In genomic region chr2:227767830-227768229, GRCh38 we compare ENCODE assay signal across 20 cellular contexts. TPM values are rescaled to one million over a fixed set of nuclear protein-coding genes. Genes with fewer than 3 reads are reported as not detected.
DNase-seq lines count a peak whose midpoint lies in the region; ATAC-seq, FAIRE-seq and TF ChIP-seq lines count a peak whose summit lies in the region.
"Had no signal": no experiment of that assay in that cellular context is flagged by ENCODE, and none has a peak within 500 bp of the region (broad histone marks: within the 10 kb centered on the region; RNA-seq: fewer than 3 reads in every experiment).

No MANE protein-coding gene starts in this region.

- BruUV-seq in HepG2 (replicated peaks; lab: Mats Ljungman, UMichigan), result no TSS peak

- no peak overlapping the region for H3K23ac ChIP-seq in trophoblast cell (ENCODE audit: low read length)

- H3K18ac ChIP-seq in trophoblast cell (ENCODE audit: low read length), result no peak overlapping the region

- TF ChIP-seq RAD21 in HepG2 (CRISPR knock-in tag; IDR thresholded peaks at IDR 0.05), result no peak

- no peak overlapping the region for H3K4ac ChIP-seq in trophoblast cell (ENCODE audit: low read depth, low read length)

- H3K27me3 ChIP-seq in heart right ventricle, result no peaks in the 10 kb centered on the region
- H3K27me3 ChIP-seq in HepG2 (ENCODE audit: control insufficient read depth in 1 of 2, insufficient read depth in 2 of 2, low read length in 2 of 2), result no peaks in the 10 kb centered on the region
- no peaks in the 10 kb centered on the region for H3K27me3 ChIP-seq in trophoblast cell (ENCODE audit: insufficient read depth, low read length)
- H3K27me3 ChIP-seq: BLaER1 had no signal

- CTCF ChIA-PET in HepG2 (lab: Yijun Ruan, JAX; ENCODE audit: low intra/inter-chr PET ratio, low total read pairs), result no interaction called here
- CTCF ChIA-PET in activated naive CD4-positive, alpha-beta T cell treated with anti-CD3 and anti-CD28 coated beads for 36 hours (lab: Charles Lee), result interaction anchor here (3.5 to 3.9 kb wide), 2 partner anchors 109 to 361 kb away, joined by 35 to 50 read pairs; no protein-coding TSS in a partner anchor

- no peak for ATAC-seq in left ventricle myocardium superior
- no peak for ATAC-seq in heart right ventricle
- no peak for ATAC-seq in HepG2
- ATAC-seq in esophagus mucosa, result no peak
- no peak for ATAC-seq in HG03432 (IDR thresholded peaks at IDR 0.05; ENCODE audit: unreplicated experiment)

- H4K91ac ChIP-seq in trophoblast cell (ENCODE audit: low read depth, low read length), result peak overlapping the region; percentile 28

- no peaks in the 10 kb centered on the region for H3K9me3 Mint-ChIP-seq in activated naive CD4-positive, alpha-beta T cell treated with anti-CD3 and anti-CD28 coated beads for 36 hours
- H3K9me3 Mint-ChIP-seq: CD4-positive, alpha-beta memory T cell; H9 had no signal

- H3K79me2 ChIP-seq in HepG2 (ENCODE audit: insufficient read depth, low read length) (no peaks in the 10 kb centered on the region), trophoblast cell (ENCODE audit: control insufficient read depth, insufficient read depth, low read length, poor library complexity) (no peaks in the 10 kb centered on the region)

- H3K27ac Mint-ChIP-seq in activated naive CD4-positive, alpha-beta T cell treated with anti-CD3 and anti-CD28 coated beads for 36 hours, result no peak overlapping the region
- H3K27ac Mint-ChIP-seq: CD14-positive monocyte; CD4-positive, alpha-beta memory T cell; H9 had no signal

- H2AFZ ChIP-seq in HepG2 (ENCODE audit: low read length), result no peak overlapping the region
- no peak overlapping the region for H2AFZ ChIP-seq in trophoblast cell (ENCODE audit: insufficient read depth, low read length, poor library complexity)

- H3K9ac ChIP-seq in HepG2 (ENCODE audit: insufficient read depth, low read depth, low read length) (no peak overlapping the region), trophoblast cell (ENCODE audit: low read length) (no peak overlapping the region)
- H3K9ac ChIP-seq: BLaER1 had no signal

- no peaks in the 10 kb centered on the region for H3K36me3 Mint-ChIP-seq in activated naive CD4-positive, alpha-beta T cell treated with anti-CD3 and anti-CD28 coated beads for 36 hours (ENCODE audit: low read depth)
- H3K36me3 Mint-ChIP-seq: CD14-positive monocyte; CD4-positive, alpha-beta memory T cell had no signal

- in situ Hi-C loops in HepG2 (cut with HindIII; ENCODE audit: extremely low pct_ligation_motif_present, low pct_unique_long_range_greater_than_20kb), result loop anchor here (5.0 to 10.0 kb wide), 5 partner anchors 94 to 633 kb away; partner anchors contain the start of gene AGFG1

- no peaks in the 10 kb centered on the region for H3K9me3 ChIP-seq in heart right ventricle
- no peaks in the 10 kb centered on the region for H3K9me3 ChIP-seq in HepG2 (ENCODE audit: low read length)
- no peaks in the 10 kb centered on the region for H3K9me3 ChIP-seq in trophoblast cell (ENCODE audit: insufficient read depth, low read depth, low read length)
- H3K9me3 ChIP-seq: BLaER1 had no signal

- no peaks in the 10 kb centered on the region for H4K20me1 ChIP-seq in HepG2 (ENCODE audit: insufficient read depth, low read length)
- H4K20me1 ChIP-seq: BLaER1 had no signal

- H4K12ac ChIP-seq in trophoblast cell (ENCODE audit: low read depth, low read length), result no peak overlapping the region

- H3K4me3 ChIP-seq in heart right ventricle (no peak overlapping the region), HepG2 (replicated peaks in 1 of 3; ENCODE audit: insufficient read depth in 1 of 3, low read depth in 2 of 3, low read length in 3 of 3) (no peak overlapping the region), trophoblast cell (ENCODE audit: low read depth, low read length) (no peak overlapping the region)
- H3K4me3 ChIP-seq: BLaER1 had no signal

- no peak for FAIRE-seq in HepG2 (lab: Jason Lieb, UNC)

- no peak overlapping the region for H3K27ac ChIP-seq in heart right ventricle
- no peak overlapping the region for H3K27ac ChIP-seq in HepG2 (ENCODE audit: extremely low read length, insufficient read depth, low read length)
- no peak overlapping the region for H3K27ac ChIP-seq in trophoblast cell (ENCODE audit: low read depth, low read length)
- H3K27ac ChIP-seq: 22Rv1, BLaER1 had no signal

- no peak for TF ChIP-seq EP300 in HepG2 (IDR thresholded peaks at IDR 0.05; ENCODE audit: low read depth in 2 of 2, low read length in 2 of 2)
- TF ChIP-seq EP300 in HepG2 (CRISPR knock-in tag; IDR thresholded peaks at IDR 0.05; ENCODE audit: borderline replicate concordance), result no peak

- POLR2A ChIA-PET in HepG2 (lab: Yijun Ruan, JAX), result no interaction called here

- H3K4me2 ChIP-seq in HepG2 (ENCODE audit: low read depth, low read length), result no peak overlapping the region
- no peak overlapping the region for H3K4me2 ChIP-seq in trophoblast cell (ENCODE audit: low read length)
- H3K4me2 ChIP-seq: BLaER1 had no signal

- WGBS in heart right ventricle, 2 donors, result 91 to 92% methylated on average over 22 of the region's 22 CpGs
- 86% methylated on average over 17 of the region's 22 CpGs for WGBS in HepG2 (ENCODE audit: low lambda C conversion rate)
- WGBS in trophoblast cell (ENCODE audit: extremely low coverage, insufficient coverage, insufficient read length), result no CpG with 5 or more reads among the region's 22 CpGs

- peak overlapping the region; percentile 30 for H2AK5ac ChIP-seq in trophoblast cell (ENCODE audit: low read length)

- no peak overlapping the region for H2BK5ac ChIP-seq in trophoblast cell (ENCODE audit: low read depth, low read length, poor library complexity)

- H3K4me1 ChIP-seq in heart right ventricle (peaks cover 0 to 8% (median 5%) of the 10 kb centered on the region in 9 donors), HepG2 (ENCODE audit: insufficient read depth, low read length) (peaks cover 56% of the 10 kb centered on the region), trophoblast cell (ENCODE audit: control insufficient read depth in 1 of 2, insufficient read depth in 2 of 2, low read length in 2 of 2) (no peaks in the 10 kb centered on the region)
- H3K4me1 ChIP-seq: BLaER1 had no signal

- H3K79me1 ChIP-seq in trophoblast cell (ENCODE audit: low read length), result peaks cover 2% of the 10 kb centered on the region

- DNase-seq in left ventricle myocardium superior (peak; percentile 33), heart right ventricle (no peak), HepG2 (ENCODE audit: low spot score) (no peak), trophoblast cell (no peak)
- DNase-seq in activated naive CD4-positive, alpha-beta T cell treated with anti-CD3 and anti-CD28 coated beads for 36 hours, result no peak
- DNase-seq: CD4-positive, alpha-beta memory T cell; DMS153; DMS79; GF-D8; GOT3; H9 had no signal

- H4K8ac ChIP-seq in trophoblast cell (ENCODE audit: low read depth, low read length), result no peak overlapping the region

- no peak overlapping the region for H3K4me3 Mint-ChIP-seq in activated naive CD4-positive, alpha-beta T cell treated with anti-CD3 and anti-CD28 coated beads for 36 hours
- H3K4me3 Mint-ChIP-seq: CD14-positive monocyte; CD4-positive, alpha-beta memory T cell; H9 had no signal

- H2BK12ac ChIP-seq in trophoblast cell (ENCODE audit: low read length), result no peak overlapping the region

- intact Hi-C loops in left ventricle myocardium superior (cut with micrococcal nuclease), result no loop called here
- intact Hi-C loops in heart right ventricle (cut with DNase I), result loop anchor here (2.0 to 10.0 kb wide), 14 partner anchors 106 to 633 kb away; partner anchors contain the start of gene AGFG1 (in 4 of the 10)
- intact Hi-C loops in HepG2 (cut with micrococcal nuclease; ENCODE audit: unreplicated experiment), result loop anchor here (2.0 to 10.0 kb wide), 2 partner anchors 203 to 295 kb away; partner anchors contain the start of gene AGFG1
- intact Hi-C loops in activated naive CD4-positive, alpha-beta T cell treated with anti-CD3 and anti-CD28 coated beads for 36 hours (cut with micrococcal nuclease), result loop anchor here (2.0 to 5.0 kb wide), 3 partner anchors 56 to 529 kb away; no protein-coding TSS in a partner anchor

- H3K4me1 Mint-ChIP-seq in activated naive CD4-positive, alpha-beta T cell treated with anti-CD3 and anti-CD28 coated beads for 36 hours (ENCODE audit: low read depth), result no peaks in the 10 kb centered on the region

- TF ChIP-seq CTCF in heart right ventricle (IDR thresholded peaks at IDR 0.05) (no peak), HepG2 (CRISPR knock-in tag; IDR thresholded peaks at IDR 0.05) (no peak)

- H2BK120ac ChIP-seq in trophoblast cell (ENCODE audit: insufficient read depth, low read length, poor library complexity), result no peak overlapping the region

- H3K14ac ChIP-seq in trophoblast cell (ENCODE audit: low read length), result no peak overlapping the region

- H3K36me3 ChIP-seq in heart right ventricle (no peaks in the 10 kb centered on the region), HepG2 (replicated peaks in 1 of 2; ENCODE audit: control insufficient read depth in 1 of 2, insufficient read depth in 2 of 2, low read length in 2 of 2) (no peaks in the 10 kb centered on the region), trophoblast cell (ENCODE audit: control insufficient read depth in 1 of 2, insufficient read depth in 2 of 2, low read length in 2 of 2) (no peaks in the 10 kb centered on the region)
- H3K36me3 ChIP-seq: BLaER1 had no signal

- no peak for TF ChIP-seq POLR2A in HepG2 (IDR thresholded peaks at IDR 0.05; ENCODE audit: insufficient read depth in 1 of 2, low read depth in 2 of 2, low read length in 2 of 2)

- no peaks in the 10 kb centered on the region for H3K27me3 Mint-ChIP-seq in activated naive CD4-positive, alpha-beta T cell treated with anti-CD3 and anti-CD28 coated beads for 36 hours (ENCODE audit: low read depth)

RNA-seq across cellular contexts. Expression of gene SCYGR8, which starts 22.1 kb away (rescaled TPM):
- total RNA-seq in left ventricle myocardium superior (not detected), heart right ventricle (not detected), HepG2 (2016; rRNA removed; fragmentation: Illumina TruSeq; extraction: Trizol) (not detected in 2 replicates), esophagus mucosa (not detected)
- polyA plus RNA-seq in heart right ventricle (not detected), HepG2 (2011; rRNA removed) (not detected in 2 replicates)
- total RNA-seq in HepG2 (2016; cell fraction: cytosol; rRNA removed; fragmentation: Illumina TruSeq; extraction: Trizol; ENCODE audit: low read depth), result not detected in 2 replicates
- total RNA-seq in HepG2 (2016; cell fraction: insoluble cytoplasmic fraction; rRNA removed; fragmentation: Illumina TruSeq; extraction: Trizol), result not detected in 2 replicates
- total RNA-seq in HepG2 (2016; cell fraction: membrane; rRNA removed; fragmentation: Illumina TruSeq; extraction: Trizol), result not detected in 2 replicates
- total RNA-seq in HepG2 (2016; cell fraction: nucleus; rRNA removed; fragmentation: Illumina TruSeq; extraction: Trizol), result not detected in 2 replicates
- polyA plus RNA-seq in HepG2 (2011; cell fraction: cytosol; rRNA removed), result not detected in 2 replicates
- not detected in 2 replicates for polyA plus RNA-seq in HepG2 (2011; cell fraction: nucleus; rRNA removed)
- not detected in 2 replicates for polyA plus RNA-seq in HepG2 (2012)
- not detected in 2 replicates for polyA plus RNA-seq in HepG2 (2016; cell fraction: cytosol; fragmentation: Illumina TruSeq; extraction: Trizol; ENCODE audit: low read depth)
- polyA plus RNA-seq in HepG2 (2016; cell fraction: insoluble cytoplasmic fraction; fragmentation: Illumina TruSeq; extraction: Trizol; ENCODE audit: low read depth), result not detected in 2 replicates
- not detected in 2 replicates for polyA plus RNA-seq in HepG2 (2016; cell fraction: membrane; fragmentation: Illumina TruSeq; extraction: Trizol; ENCODE audit: low read depth)
- not detected in 2 replicates for polyA plus RNA-seq in HepG2 (2016; cell fraction: nucleus; fragmentation: Illumina TruSeq; extraction: Trizol; ENCODE audit: insufficient read depth, low read depth)
- polyA minus RNA-seq in HepG2 (2011; rRNA and poly(A)+ RNA removed; ENCODE audit: low replicate concordance), result not detected in 2 replicates
- not detected in 2 replicates for polyA minus RNA-seq in HepG2 (2011; cell fraction: cytosol; rRNA and poly(A)+ RNA removed)
- polyA minus RNA-seq in HepG2 (2011; cell fraction: nucleus; rRNA and poly(A)+ RNA removed), result not detected in 2 replicates
- polyA plus RNA-seq in trophoblast cell (2013), result not detected in 2 replicates
- total RNA-seq in activated naive CD4-positive, alpha-beta T cell treated with anti-CD3 and anti-CD28 coated beads for 36 hours, result not detected
- total RNA-seq: A673; CD4-positive, alpha-beta memory T cell; Daoy; H9; HT-29 had no signal
- polyA plus RNA-seq: AG04450; CD14-positive monocyte; CD4-positive, alpha-beta memory T cell had no signal

RNA-seq across cellular contexts. Expression of gene SCYGR7, which starts 39.7 kb away (rescaled TPM):
- not detected for total RNA-seq in left ventricle myocardium superior
- not detected for total RNA-seq in heart right ventricle
- not detected for polyA plus RNA-seq in heart right ventricle
- not detected in 2 replicates for total RNA-seq in HepG2 (2016; rRNA removed; fragmentation: Illumina TruSeq; extraction: Trizol)
- not detected in 2 replicates for total RNA-seq in HepG2 (2016; cell fraction: cytosol; rRNA removed; fragmentation: Illumina TruSeq; extraction: Trizol; ENCODE audit: low read depth)
- not detected in 2 replicates for total RNA-seq in HepG2 (2016; cell fraction: insoluble cytoplasmic fraction; rRNA removed; fragmentation: Illumina TruSeq; extraction: Trizol)
- total RNA-seq in HepG2 (2016; cell fraction: membrane; rRNA removed; fragmentation: Illumina TruSeq; extraction: Trizol), result not detected in 2 replicates
- total RNA-seq in HepG2 (2016; cell fraction: nucleus; rRNA removed; fragmentation: Illumina TruSeq; extraction: Trizol), result not detected in 2 replicates
- polyA plus RNA-seq in HepG2 (2011; rRNA removed), result not detected in 2 replicates
- not detected in 2 replicates for polyA plus RNA-seq in HepG2 (2011; cell fraction: cytosol; rRNA removed)
- not detected in 2 replicates for polyA plus RNA-seq in HepG2 (2011; cell fraction: nucleus; rRNA removed)
- polyA plus RNA-seq in HepG2 (2012), result not detected in 2 replicates
- not detected in 2 replicates for polyA plus RNA-seq in HepG2 (2016; cell fraction: cytosol; fragmentation: Illumina TruSeq; extraction: Trizol; ENCODE audit: low read depth)
- polyA plus RNA-seq in HepG2 (2016; cell fraction: insoluble cytoplasmic fraction; fragmentation: Illumina TruSeq; extraction: Trizol; ENCODE audit: low read depth), result not detected in 2 replicates
- polyA plus RNA-seq in HepG2 (2016; cell fraction: membrane; fragmentation: Illumina TruSeq; extraction: Trizol; ENCODE audit: low read depth), result not detected in 2 replicates
- polyA plus RNA-seq in HepG2 (2016; cell fraction: nucleus; fragmentation: Illumina TruSeq; extraction: Trizol; ENCODE audit: insufficient read depth, low read depth), result not detected in 2 replicates
- not detected in 2 replicates for polyA minus RNA-seq in HepG2 (2011; rRNA and poly(A)+ RNA removed; ENCODE audit: low replicate concordance)
- not detected in 2 replicates for polyA minus RNA-seq in HepG2 (2011; cell fraction: cytosol; rRNA and poly(A)+ RNA removed)
- polyA minus RNA-seq in HepG2 (2011; cell fraction: nucleus; rRNA and poly(A)+ RNA removed), result not detected in 2 replicates
- not detected in 2 replicates for polyA plus RNA-seq in trophoblast cell (2013)
- not detected for total RNA-seq in esophagus mucosa
- not detected for total RNA-seq in activated naive CD4-positive, alpha-beta T cell treated with anti-CD3 and anti-CD28 coated beads for 36 hours
- total RNA-seq: A673; CD4-positive, alpha-beta memory T cell; Daoy; H9; HT-29 had no signal
- polyA plus RNA-seq: AG04450; CD14-positive monocyte; CD4-positive, alpha-beta memory T cell had no signal

RNA-seq across cellular contexts. Expression of gene SCYGR6, which starts 43.3 kb away (rescaled TPM):
- total RNA-seq in left ventricle myocardium superior (not detected), heart right ventricle (not detected), HepG2 (2016; rRNA removed; fragmentation: Illumina TruSeq; extraction: Trizol) (not detected in 2 replicates), esophagus mucosa (not detected)
- polyA plus RNA-seq in heart right ventricle (not detected), HepG2 (2011; rRNA removed) (not detected in 2 replicates)
- total RNA-seq in HepG2 (2016; cell fraction: cytosol; rRNA removed; fragmentation: Illumina TruSeq; extraction: Trizol; ENCODE audit: low read depth), result not detected in 2 replicates
- not detected in 2 replicates for total RNA-seq in HepG2 (2016; cell fraction: insoluble cytoplasmic fraction; rRNA removed; fragmentation: Illumina TruSeq; extraction: Trizol)
- not detected in 2 replicates for total RNA-seq in HepG2 (2016; cell fraction: membrane; rRNA removed; fragmentation: Illumina TruSeq; extraction: Trizol)
- not detected in 2 replicates for total RNA-seq in HepG2 (2016; cell fraction: nucleus; rRNA removed; fragmentation: Illumina TruSeq; extraction: Trizol)
- polyA plus RNA-seq in HepG2 (2011; cell fraction: cytosol; rRNA removed), result not detected in 2 replicates
- polyA plus RNA-seq in HepG2 (2011; cell fraction: nucleus; rRNA removed), result not detected in 2 replicates
- not detected in 2 replicates for polyA plus RNA-seq in HepG2 (2012)
- not detected in 2 replicates for polyA plus RNA-seq in HepG2 (2016; cell fraction: cytosol; fragmentation: Illumina TruSeq; extraction: Trizol; ENCODE audit: low read depth)
- not detected in 2 replicates for polyA plus RNA-seq in HepG2 (2016; cell fraction: insoluble cytoplasmic fraction; fragmentation: Illumina TruSeq; extraction: Trizol; ENCODE audit: low read depth)
- polyA plus RNA-seq in HepG2 (2016; cell fraction: membrane; fragmentation: Illumina TruSeq; extraction: Trizol; ENCODE audit: low read depth), result not detected in 2 replicates
- polyA plus RNA-seq in HepG2 (2016; cell fraction: nucleus; fragmentation: Illumina TruSeq; extraction: Trizol; ENCODE audit: insufficient read depth, low read depth), result not detected in 2 replicates
- polyA minus RNA-seq in HepG2 (2011; rRNA and poly(A)+ RNA removed; ENCODE audit: low replicate concordance), result not detected in 2 replicates
- polyA minus RNA-seq in HepG2 (2011; cell fraction: cytosol; rRNA and poly(A)+ RNA removed), result not detected in 2 replicates
- not detected in 2 replicates for polyA minus RNA-seq in HepG2 (2011; cell fraction: nucleus; rRNA and poly(A)+ RNA removed)
- polyA plus RNA-seq in trophoblast cell (2013), result not detected in 2 replicates
- total RNA-seq in activated naive CD4-positive, alpha-beta T cell treated with anti-CD3 and anti-CD28 coated beads for 36 hours, result not detected
- total RNA-seq: A673; CD4-positive, alpha-beta memory T cell; Daoy; H9; HT-29 had no signal
- polyA plus RNA-seq: AG04450; CD14-positive monocyte; CD4-positive, alpha-beta memory T cell had no signal

RNA-seq across cellular contexts. Expression of gene CCL20, which starts 45.8 kb away (rescaled TPM):
- total RNA-seq in left ventricle myocardium superior, result not detected
- not detected for total RNA-seq in heart right ventricle
- polyA plus RNA-seq in heart right ventricle, result under 1 TPM in 1 of 2 donors, not detected in 1; 0.20 TPM
- 136 and 223 TPM in 2 replicates for total RNA-seq in HepG2 (2016; rRNA removed; fragmentation: Illumina TruSeq; extraction: Trizol)
- 99.9 and 112 TPM in 2 replicates for total RNA-seq in HepG2 (2016; cell fraction: cytosol; rRNA removed; fragmentation: Illumina TruSeq; extraction: Trizol; ENCODE audit: low read depth)
- total RNA-seq in HepG2 (2016; cell fraction: insoluble cytoplasmic fraction; rRNA removed; fragmentation: Illumina TruSeq; extraction: Trizol), result 137 and 217 TPM in 2 replicates
- total RNA-seq in HepG2 (2016; cell fraction: membrane; rRNA removed; fragmentation: Illumina TruSeq; extraction: Trizol), result 75.9 and 85.7 TPM in 2 replicates
- 195 and 205 TPM in 2 replicates for total RNA-seq in HepG2 (2016; cell fraction: nucleus; rRNA removed; fragmentation: Illumina TruSeq; extraction: Trizol)
- polyA plus RNA-seq in HepG2 (2011; rRNA removed), result 811 and 903 TPM in 2 replicates
- polyA plus RNA-seq in HepG2 (2011; cell fraction: cytosol; rRNA removed), result 378 and 591 TPM in 2 replicates
- polyA plus RNA-seq in HepG2 (2011; cell fraction: nucleus; rRNA removed), result 84.5 and 124 TPM in 2 replicates
- polyA plus RNA-seq in HepG2 (2012), result 780 and 797 TPM in 2 replicates
- polyA plus RNA-seq in HepG2 (2016; cell fraction: cytosol; fragmentation: Illumina TruSeq; extraction: Trizol; ENCODE audit: low read depth), result 41.1 and 41.5 TPM in 2 replicates
- 160 and 169 TPM in 2 replicates for polyA plus RNA-seq in HepG2 (2016; cell fraction: insoluble cytoplasmic fraction; fragmentation: Illumina TruSeq; extraction: Trizol; ENCODE audit: low read depth)
- polyA plus RNA-seq in HepG2 (2016; cell fraction: membrane; fragmentation: Illumina TruSeq; extraction: Trizol; ENCODE audit: low read depth), result 41.7 and 42.7 TPM in 2 replicates
- 376 and 396 TPM in 2 replicates for polyA plus RNA-seq in HepG2 (2016; cell fraction: nucleus; fragmentation: Illumina TruSeq; extraction: Trizol; ENCODE audit: insufficient read depth, low read depth)
- polyA minus RNA-seq in HepG2 (2011; rRNA and poly(A)+ RNA removed; ENCODE audit: low replicate concordance), result 0.21 and 395 TPM in 2 replicates
- 440 and 488 TPM in 2 replicates for polyA minus RNA-seq in HepG2 (2011; cell fraction: cytosol; rRNA and poly(A)+ RNA removed)
- polyA minus RNA-seq in HepG2 (2011; cell fraction: nucleus; rRNA and poly(A)+ RNA removed), result 142 and 223 TPM in 2 replicates
- not detected in 2 replicates for polyA plus RNA-seq in trophoblast cell (2013)
- 2.8 TPM for total RNA-seq in esophagus mucosa
- 10 to 100 TPM in 1 of 2 experiments, 1 to 10 TPM in 1; 9.6 to 13.1 TPM for total RNA-seq in activated naive CD4-positive, alpha-beta T cell treated with anti-CD3 and anti-CD28 coated beads for 36 hours
- total RNA-seq: A673, H9 had no signal
- polyA plus RNA-seq: AG04450 had no signal

RNA-seq across cellular contexts. Expression of gene SLC19A3, which starts 50.0 kb away (rescaled TPM):
- total RNA-seq in left ventricle myocardium superior (1.2 TPM), heart right ventricle (1 to 10 TPM in 4 of 10 donors, under 1 TPM in 6; 0.13 to 4.5 (median 0.74) TPM), HepG2 (2016; rRNA removed; fragmentation: Illumina TruSeq; extraction: Trizol) (1.7 and 2.3 TPM in 2 replicates), esophagus mucosa (1.5 TPM)
- polyA plus RNA-seq in heart right ventricle (1 to 10 TPM in 1 of 2 donors, under 1 TPM in 1; 0.81 to 2.3 TPM), HepG2 (2011; rRNA removed) (3.4 and 5.2 TPM in 2 replicates)
- 0.40 and 0.44 TPM in 2 replicates for total RNA-seq in HepG2 (2016; cell fraction: cytosol; rRNA removed; fragmentation: Illumina TruSeq; extraction: Trizol; ENCODE audit: low read depth)
- total RNA-seq in HepG2 (2016; cell fraction: insoluble cytoplasmic fraction; rRNA removed; fragmentation: Illumina TruSeq; extraction: Trizol), result 1.7 and 2.5 TPM in 2 replicates
- 0.69 and 1.3 TPM in 2 replicates for total RNA-seq in HepG2 (2016; cell fraction: membrane; rRNA removed; fragmentation: Illumina TruSeq; extraction: Trizol)
- total RNA-seq in HepG2 (2016; cell fraction: nucleus; rRNA removed; fragmentation: Illumina TruSeq; extraction: Trizol), result 2.8 and 4.0 TPM in 2 replicates
- polyA plus RNA-seq in HepG2 (2011; cell fraction: cytosol; rRNA removed), result 3.1 and 3.4 TPM in 2 replicates
- 3.5 and 5.3 TPM in 2 replicates for polyA plus RNA-seq in HepG2 (2011; cell fraction: nucleus; rRNA removed)
- 2.3 and 10.9 TPM in 2 replicates for polyA plus RNA-seq in HepG2 (2012)
- polyA plus RNA-seq in HepG2 (2016; cell fraction: cytosol; fragmentation: Illumina TruSeq; extraction: Trizol; ENCODE audit: low read depth), result 0.23 and 0.26 TPM in 2 replicates
- 1.1 and 1.2 TPM in 2 replicates for polyA plus RNA-seq in HepG2 (2016; cell fraction: insoluble cytoplasmic fraction; fragmentation: Illumina TruSeq; extraction: Trizol; ENCODE audit: low read depth)
- polyA plus RNA-seq in HepG2 (2016; cell fraction: membrane; fragmentation: Illumina TruSeq; extraction: Trizol; ENCODE audit: low read depth), result 0.42 and 0.55 TPM in 2 replicates
- 5.3 and 5.6 TPM in 2 replicates for polyA plus RNA-seq in HepG2 (2016; cell fraction: nucleus; fragmentation: Illumina TruSeq; extraction: Trizol; ENCODE audit: insufficient read depth, low read depth)
- polyA minus RNA-seq in HepG2 (2011; rRNA and poly(A)+ RNA removed; ENCODE audit: low replicate concordance), result 17.4 TPM in 1 of 2 replicates, not detected in the other
- 2.5 and 2.8 TPM in 2 replicates for polyA minus RNA-seq in HepG2 (2011; cell fraction: cytosol; rRNA and poly(A)+ RNA removed)
- 6.3 and 7.0 TPM in 2 replicates for polyA minus RNA-seq in HepG2 (2011; cell fraction: nucleus; rRNA and poly(A)+ RNA removed)
- 8.2 and 8.7 TPM in 2 replicates for polyA plus RNA-seq in trophoblast cell (2013)
- not detected for total RNA-seq in activated naive CD4-positive, alpha-beta T cell treated with anti-CD3 and anti-CD28 coated beads for 36 hours
- total RNA-seq: CD4-positive, alpha-beta memory T cell; HT-29 had no signal
- polyA plus RNA-seq: AG04450; CD14-positive monocyte; CD4-positive, alpha-beta memory T cell had no signal
